In the genomic region with DNA sequence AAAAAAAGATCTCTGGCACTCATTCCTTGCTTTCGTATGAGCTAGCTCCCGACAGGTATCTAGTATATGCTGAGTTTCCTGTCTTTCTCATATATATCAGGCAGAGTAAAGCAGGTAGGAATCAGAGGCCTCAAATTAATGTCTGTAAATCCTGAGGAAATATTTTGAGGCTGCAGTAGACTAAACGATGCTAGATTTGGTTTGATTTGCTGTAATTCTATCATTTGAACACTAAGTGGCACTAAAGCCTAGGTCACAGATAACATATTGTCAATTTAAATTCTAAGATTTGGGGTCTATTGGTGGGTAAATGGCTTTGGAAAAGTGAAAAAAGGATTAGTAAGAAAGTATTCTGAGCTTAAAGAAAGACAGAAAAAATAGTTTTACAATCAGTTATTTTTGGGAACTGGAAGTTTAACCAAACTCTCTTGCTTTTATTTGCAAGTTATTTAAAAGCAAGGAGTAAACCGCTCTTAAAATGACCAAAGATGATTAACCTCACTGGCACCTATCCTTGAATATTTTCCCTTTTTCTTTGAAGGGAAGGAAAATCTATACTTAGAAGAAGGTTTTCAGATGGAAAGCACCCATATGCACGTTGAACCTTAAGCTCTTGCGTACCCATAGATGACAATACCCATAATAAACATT, we compare ENCODE assay signal across 9 cellular contexts. TPM values are rescaled to one million over a fixed set of nuclear protein-coding genes. Genes with fewer than 3 reads are reported as not detected.
A peak's percentile ranks its signal among the peaks of the same experiment; 100 is the strongest.
DNase-seq lines count a peak whose midpoint lies in the region; ATAC-seq, FAIRE-seq and TF ChIP-seq lines count a peak whose summit lies in the region.
"Had no signal": no experiment of that assay in that cellular context is flagged by ENCODE, and none has a peak within 500 bp of the region (broad histone marks: within the 10 kb centered on the region; RNA-seq: fewer than 3 reads in every experiment).

No MANE protein-coding gene starts in this region.

- no peaks in the 10 kb centered on the region for H3K4me1 ChIP-seq in A673 (ENCODE audit: insufficient read depth, low read length, poor library complexity, severe bottlenecking)
- no peaks in the 10 kb centered on the region for H3K4me1 ChIP-seq in tibial nerve

- no peaks in the 10 kb centered on the region for H3K27me3 ChIP-seq in A673 (replicated peaks; ENCODE audit: insufficient read depth, low read depth, low read length, poor library complexity)
- H3K27me3 ChIP-seq in HL-60 (ENCODE audit: insufficient read depth, poor library complexity, severe bottlenecking), result no peaks in the 10 kb centered on the region
- no peaks in the 10 kb centered on the region for H3K27me3 ChIP-seq in tibial nerve

- no peaks in the 10 kb centered on the region for H3K36me3 Mint-ChIP-seq in activated naive CD8-positive, alpha-beta T cell treated with anti-CD3 and anti-CD28 coated beads, Interleukin-2, amount 50 U/mL, for 24 hours (ENCODE audit: low read depth)

- ATAC-seq in activated naive CD8-positive, alpha-beta T cell treated with anti-CD3 and anti-CD28 coated beads, Interleukin-2, amount 50 U/mL, for 24 hours, result no peak
- no peak for ATAC-seq in HG02623 (IDR thresholded peaks at IDR 0.05; ENCODE audit: unreplicated experiment)

- DNase-seq in A673 (ENCODE audit: low spot score) (peak; percentile 56), GM12892 (ENCODE audit: insufficient read length) (no peak), HL-60 (ENCODE audit: low read depth in 1 of 2, low spot score in 1 of 2) (no peak), RWPE1 (ENCODE audit: low spot score) (peak; percentile 7), foreskin fibroblast (peak; percentile 1 to 34), tibial nerve (ENCODE audit: low spot score in 2 of 2) (no peak)
- DNase-seq in activated naive CD8-positive, alpha-beta T cell treated with anti-CD3 and anti-CD28 coated beads, Interleukin-2, amount 50 U/mL, for 24 hours, result no peak

- H3K4me3 Mint-ChIP-seq in activated naive CD8-positive, alpha-beta T cell treated with anti-CD3 and anti-CD28 coated beads, Interleukin-2, amount 50 U/mL, for 24 hours, result no peak overlapping the region
- H3K4me3 Mint-ChIP-seq: central memory CD8-positive, alpha-beta T cell had no signal

- peak; percentile 89 for FAIRE-seq in GM12892 (lab: Jason Lieb, UNC)

- POLR2A ChIA-PET in A673 (lab: Charles Lee; ENCODE audit: low non-redundant PET) (no interaction called here), RWPE1 (lab: Yijun Ruan, JAX; ENCODE audit: low non-redundant PET) (no interaction called here)

- H3K9me3 Mint-ChIP-seq in activated naive CD8-positive, alpha-beta T cell treated with anti-CD3 and anti-CD28 coated beads, Interleukin-2, amount 50 U/mL, for 24 hours, result no peaks in the 10 kb centered on the region
- H3K9me3 Mint-ChIP-seq: central memory CD8-positive, alpha-beta T cell had no signal

- intact Hi-C loops in A673 (cut with micrococcal nuclease; ENCODE audit: unreplicated experiment), result loop anchor here (1.0 to 5.0 kb wide), 3 partner anchors 360 to 716 kb away; no protein-coding TSS in a partner anchor

- H3K4me3 ChIP-seq in A673 (ENCODE audit: low read depth, low read length, poor library complexity, severe bottlenecking) (no peak overlapping the region), HL-60 (replicated peaks; ENCODE audit: insufficient read depth, low read length) (no peak overlapping the region), foreskin fibroblast (ENCODE audit: low read depth in 1 of 2, low read length in 2 of 2) (no peak overlapping the region), tibial nerve (no peak overlapping the region)

- TF ChIP-seq CTCF in A673 (conservative IDR thresholded peaks at IDR 0.05; ENCODE audit: low read depth, low read length) (peak; percentile 78), HL-60 (IDR thresholded peaks at IDR 0.05; ENCODE audit: insufficient read depth, low read length) (peak; percentile 48), RWPE1 (conservative IDR thresholded peaks at IDR 0.05; ENCODE audit: low read depth) (peak; percentile 84), foreskin fibroblast (IDR thresholded peaks at IDR 0.05; ENCODE audit: low read depth, low read length) (peak; percentile 55), tibial nerve (IDR thresholded peaks at IDR 0.05) (peak; percentile 23 to 57 (median 40))

- H3K27ac ChIP-seq in A673 (ENCODE audit: low read depth, low read length, poor library complexity, severe bottlenecking), result no peak overlapping the region
- H3K27ac ChIP-seq in HL-60 (replicated peaks), result no peak overlapping the region
- H3K27ac ChIP-seq in RWPE1, result no peak overlapping the region
- H3K27ac ChIP-seq in tibial nerve, result no peak overlapping the region

- BruUV-seq in A673 (replicated peaks; lab: Mats Ljungman, UMichigan), result no TSS peak

- TF ChIP-seq POLR2A in GM12892 (IDR thresholded peaks at IDR 0.05; ENCODE audit: low read depth, low read length), result no peak
- TF ChIP-seq POLR2A in tibial nerve (IDR thresholded peaks at IDR 0.05), result no peak

- peaks cover 6% of the 10 kb centered on the region for H3K27me3 Mint-ChIP-seq in activated naive CD8-positive, alpha-beta T cell treated with anti-CD3 and anti-CD28 coated beads, Interleukin-2, amount 50 U/mL, for 24 hours
- H3K27me3 Mint-ChIP-seq: central memory CD8-positive, alpha-beta T cell had no signal

- TF ChIP-seq EP300 in tibial nerve (IDR thresholded peaks at IDR 0.05), result no peak

- H3K27ac Mint-ChIP-seq in activated naive CD8-positive, alpha-beta T cell treated with anti-CD3 and anti-CD28 coated beads, Interleukin-2, amount 50 U/mL, for 24 hours, result no peak overlapping the region

- no peaks in the 10 kb centered on the region for H3K36me3 ChIP-seq in A673 (ENCODE audit: insufficient read depth, low read length, poor library complexity, severe bottlenecking)
- H3K36me3 ChIP-seq in tibial nerve, result no peaks in the 10 kb centered on the region

- WGBS in tibial nerve, 2 donors, result 42 to 51% methylated on average over 6 of the region's 6 CpGs

- H3K9me3 ChIP-seq in A673 (ENCODE audit: low read depth, low read length, poor library complexity, severe bottlenecking) (no peaks in the 10 kb centered on the region), tibial nerve (no peaks in the 10 kb centered on the region)

- CTCF ChIA-PET in A673 (lab: Charles Lee), result interaction anchor here (0.6 kb wide), 1 partner anchor 474 kb away, joined by 3 read pairs; no protein-coding TSS in a partner anchor
- CTCF ChIA-PET in RWPE1 (lab: Yijun Ruan, JAX), result interaction anchor here (0.6 to 1.6 kb wide), 14 partner anchors 15 to 538 kb away, joined by 3 to 6 read pairs (median 4); no protein-coding TSS in a partner anchor

- no peaks in the 10 kb centered on the region for H3K4me1 Mint-ChIP-seq in activated naive CD8-positive, alpha-beta T cell treated with anti-CD3 and anti-CD28 coated beads, Interleukin-2, amount 50 U/mL, for 24 hours
- H3K4me1 Mint-ChIP-seq: central memory CD8-positive, alpha-beta T cell had no signal

RNA-seq across cellular contexts. Expression of a gene that starts 37.6 kb away (rescaled TPM):
- 0.09 and 0.49 TPM in 2 replicates for total RNA-seq in A673 (2021)
- not detected for polyA plus RNA-seq in GM12892 (2012; ENCODE audit: missing spikeins)
- total RNA-seq in tibial nerve, result under 1 TPM in 1 of 4 donors, not detected in 3; 0.22 TPM

Comparison
In these comparisons a context has a peak if more than half of its experiments do, and no peak if none do; other contexts are left out.
1. DNase-seq: peak in A673 (single experiment), RWPE1 (single experiment) and foreskin fibroblast (2 of 2); none in GM12892 (single experiment), HL-60 (0 of 2), tibial nerve (0 of 2) and activated naive CD8-positive, alpha-beta T cell treated with anti-CD3 and anti-CD28 coated beads, Interleukin-2, amount 50 U/mL, for 24 hours (single experiment).
2. Peak in every context shown above with its lines, with median percentiles within 50 percentile points of each other: CTCF ChIP-seq.